26 cellular contexts compared by ENCODE assay signal in the genomic region with DNA sequence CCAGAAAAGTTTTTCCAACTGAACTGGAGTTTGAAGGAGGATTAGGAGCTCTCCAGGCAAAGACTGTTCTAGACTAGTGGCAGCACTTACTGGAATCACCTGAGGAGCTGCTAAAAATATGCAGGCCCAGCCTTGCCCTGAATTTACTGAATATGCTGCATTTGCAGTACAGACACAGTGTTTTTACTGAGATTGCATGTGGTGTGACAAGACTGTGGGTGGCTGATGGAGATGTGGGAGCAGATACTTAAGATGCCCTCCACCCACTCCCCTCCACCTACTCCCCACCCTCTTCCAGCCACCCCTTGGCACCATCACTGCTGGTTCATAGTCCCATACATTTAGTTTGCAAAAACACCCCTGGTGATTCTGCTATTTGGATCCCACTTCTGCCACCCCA.
"Had no signal": no experiment of that assay in that cellular context is flagged by ENCODE, and none has a peak within 500 bp of the region (broad histone marks: within the 10 kb centered on the region; RNA-seq: fewer than 3 reads in every experiment).

No MANE protein-coding gene starts in this region.

- H3K27ac Mint-ChIP-seq: effector memory CD8-positive, alpha-beta T cell; endodermal cell; immature natural killer cell; mesothelial cell of epicardium had no signal

- H3K36me3 ChIP-seq: colonic mucosa, esophagus squamous epithelium, gastrocnemius medialis, heart left ventricle, left lung, lower lobe of right lung had no signal

- H3K4me3 ChIP-seq: colonic mucosa, esophagus squamous epithelium, gastrocnemius medialis, heart left ventricle, hepatocyte, left lung, lower lobe of right lung, mucosa of descending colon had no signal

- H3K4me1 ChIP-seq: colonic mucosa, esophagus squamous epithelium, gastrocnemius medialis, left lung, lower lobe of right lung had no signal

- H3K9me3 ChIP-seq: colonic mucosa, esophagus squamous epithelium, gastrocnemius medialis, heart left ventricle, left lung, lower lobe of right lung, mucosa of descending colon had no signal

- H3K9me3 Mint-ChIP-seq: effector memory CD8-positive, alpha-beta T cell; mesothelial cell of epicardium had no signal

- ATAC-seq: effector memory CD8-positive, alpha-beta T cell; esophagus mucosa; gastrocnemius medialis; heart left ventricle; left cardiac atrium; left lung; left ventricle myocardium superior; lower lobe of right lung; mucosa of descending colon had no signal

- H3K4me1 Mint-ChIP-seq: immature natural killer cell, naive B cell had no signal

- H3K4me3 Mint-ChIP-seq: dendritic cell treated with granulocyte-macrophage colony-stimulating factor and Interleukin-4, amounts not matched to agents 40 ng/mL and 50 ng/mL, for 4 days; effector memory CD8-positive, alpha-beta T cell; endodermal cell; immature natural killer cell; mesothelial cell of epicardium; naive B cell had no signal

- DNase-seq: colonic mucosa; cortex of kidney; effector CD8-positive, alpha-beta T cell; effector memory CD8-positive, alpha-beta T cell; endodermal cell; erythroblast; esophagus squamous epithelium; foreskin fibroblast; foreskin melanocyte; gastrocnemius medialis; glutamatergic neuron; heart left ventricle; hypothalamus; immature natural killer cell; left cardiac atrium; left lung; left ventricle myocardium superior; lower lobe of right lung; mesenchymal stem cell; mucosa of descending colon; naive B cell had no signal

- H3K36me3 Mint-ChIP-seq: immature natural killer cell, mesothelial cell of epicardium, naive B cell had no signal

- H3K27ac ChIP-seq: colonic mucosa, epithelial cell of prostate, esophagus squamous epithelium, gastrocnemius medialis, heart left ventricle, hepatocyte, left lung, lower lobe of right lung had no signal
